ENCODE assay signal across 2 cellular contexts in the genomic region with DNA sequence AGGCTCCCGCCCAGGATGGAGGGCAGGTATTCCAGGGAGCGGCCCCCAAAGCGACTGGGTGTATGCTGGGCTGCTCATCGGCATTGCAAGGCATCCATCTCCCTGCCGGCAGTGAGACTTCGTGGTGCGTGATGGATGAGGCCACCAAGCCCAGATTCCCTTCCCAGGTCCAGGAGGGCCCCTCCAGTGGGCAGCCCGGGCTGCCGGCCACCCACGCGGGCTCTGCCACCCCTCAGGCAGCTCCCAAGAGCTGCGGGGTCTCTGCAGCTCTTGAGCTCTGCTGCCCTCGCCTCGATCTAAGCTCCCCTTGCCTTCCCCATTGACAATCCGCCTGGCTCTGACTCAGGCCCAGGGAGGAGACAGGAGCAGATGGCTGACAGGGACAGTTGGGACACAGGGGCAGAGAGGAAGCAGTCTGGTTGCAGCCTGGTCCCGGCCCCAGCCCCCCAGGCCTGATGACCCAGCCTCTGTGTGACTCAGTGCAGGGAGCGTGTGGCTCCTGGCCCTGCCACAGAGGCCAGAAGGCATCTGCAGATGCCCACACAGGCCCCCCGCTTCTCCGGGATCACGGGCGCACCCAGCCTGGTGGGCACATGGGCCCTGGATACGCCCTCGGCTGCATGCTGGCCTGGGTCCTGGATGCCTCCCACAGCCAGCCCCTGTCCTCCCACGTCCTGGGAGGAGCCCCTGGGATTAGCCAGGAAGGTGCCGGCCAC.
TF ChIP-seq lines count a peak whose summit lies in the region.

No MANE protein-coding gene starts in this region.

TF ChIP-seq in SK-N-SH, 30 proteins besides CTCF, POLR2A, EP300 and RAD21:
- TF ChIP-seq NRF1 (IDR thresholded peaks at IDR 0.05; ENCODE audit: low read depth, low read length) (no peak), FOSL2 (IDR thresholded peaks at IDR 0.05; ENCODE audit: borderline replicate concordance, low read depth) (0 out of 2 replicates have a peak, but pooled peaks have one; percentile 5)

TF ChIP-seq in HepG2, 621 proteins besides CTCF, POLR2A, EP300 and RAD21:
- TF ChIP-seq ZBTB39 (CRISPR knock-in tag; IDR thresholded peaks at IDR 0.05) (0 out of 2 replicates have a peak, but pooled peaks have one; percentile 52), ZNF441 (CRISPR knock-in tag; IDR thresholded peaks at IDR 0.05; ENCODE audit: borderline replicate concordance) (no peak)
